27 cellular contexts compared by ENCODE assay signal in the genomic region with DNA sequence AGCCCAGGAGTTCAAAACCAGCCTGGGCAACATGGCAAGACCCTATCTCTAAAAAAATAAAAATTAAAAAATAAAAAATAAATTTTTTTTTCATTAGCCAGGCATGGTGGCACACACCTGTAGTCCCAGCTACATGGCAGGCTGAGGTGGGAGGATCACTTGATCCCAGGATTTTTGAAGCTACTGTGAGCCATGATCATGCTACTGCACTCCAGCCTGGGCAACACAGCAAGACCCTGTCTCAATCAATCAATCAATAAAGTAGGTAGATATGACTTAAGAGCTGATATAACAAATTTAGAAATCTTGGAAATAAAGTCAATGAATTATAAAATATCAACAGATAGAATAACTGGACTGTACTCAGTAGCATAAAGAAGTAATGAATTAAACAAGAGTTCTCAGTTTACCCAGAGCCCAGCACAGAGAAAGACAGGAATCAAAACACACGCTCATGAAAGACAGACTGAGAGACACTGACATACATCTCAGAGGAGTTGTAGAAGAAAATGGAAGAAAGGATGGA.
"Had no signal": no experiment of that assay in that cellular context is flagged by ENCODE, and none has a peak within 500 bp of the region (broad histone marks: within the 10 kb centered on the region; RNA-seq: fewer than 3 reads in every experiment).

No MANE protein-coding gene starts in this region.

- H3K27me3 ChIP-seq: ascending aorta, cardiac muscle cell, dorsolateral prefrontal cortex, left lung, pancreas, suprapubic skin, tibial artery had no signal

- H3K4me3 ChIP-seq: ascending aorta, cardiac muscle cell, coronary artery, dorsolateral prefrontal cortex, left lung, lower lobe of right lung, pancreas, prostate gland, skin epidermis, suprapubic skin, tibial artery had no signal

- H3K27me3 Mint-ChIP-seq: activated CD4-positive, alpha-beta T cell treated with anti-CD3 and anti-CD28 coated beads, Interleukin-2, amount 10 ng/mL, durations not matched to agents 24 days and 14 days; brain; naive thymus-derived CD8-positive, alpha-beta T cell had no signal

- ATAC-seq: left lung, lower lobe of right lung, pancreas, sciatic nerve had no signal

- H3K9me3 ChIP-seq: ascending aorta, left lung, lower lobe of right lung, pancreas, prostate gland, suprapubic skin, tibial artery had no signal

- H3K9me3 Mint-ChIP-seq: activated CD4-positive, alpha-beta T cell treated with anti-CD3 and anti-CD28 coated beads, Interleukin-2, amount 10 ng/mL, durations not matched to agents 24 days and 14 days; neural crest cell had no signal

- H3K36me3 ChIP-seq: ascending aorta, cardiac muscle cell, left lung, lower lobe of right lung, pancreas, prostate gland, suprapubic skin, tibial artery had no signal

- H3K4me3 Mint-ChIP-seq: activated CD4-positive, alpha-beta T cell treated with anti-CD3 and anti-CD28 coated beads, Interleukin-2, amount 10 ng/mL, durations not matched to agents 24 days and 14 days; brain; neural crest cell had no signal

- H3K27ac ChIP-seq: ascending aorta, cardiac muscle cell, coronary artery, dorsolateral prefrontal cortex, left lung, lower lobe of right lung, pancreas, prostate gland, skin epidermis, suprapubic skin, tibial artery had no signal

- DNase-seq: activated CD4-positive, alpha-beta T cell treated with anti-CD3 and anti-CD28 coated beads, Interleukin-2, amount 10 ng/mL, durations not matched to agents 24 days and 14 days; activated gamma-delta T cell treated with Interleukin-2 at 50 U/mL for 16 hours; cerebellar nuclear complex; dorsolateral prefrontal cortex; effector memory CD4-positive, alpha-beta T cell; kidney glomerular epithelial cell; left lung; lower lobe of right lung; mesenchymal stem cell; nucleus accumbens; pancreas; retina; stimulated activated CD4-positive, alpha-beta T cell treated with anti-CD3 and anti-CD28 coated beads, Interleukin-12 subunit alpha, Interleukin-12 subunit beta, amount 100 ng/mL, for 4 hours; stimulated activated CD4-positive, alpha-beta T cell treated with anti-CD3 and anti-CD28 coated beads, Interleukin-4, amount 100 ng/mL, for 1 hour; T-helper 9 cell; tibial artery had no signal

- H3K4me1 Mint-ChIP-seq: brain, neural crest cell had no signal

- FAIRE-seq: TTC549 had no signal

- H3K4me1 ChIP-seq: ascending aorta, pancreas, prostate gland, suprapubic skin, tibial artery had no signal
